ENCODE assay signal across 8 cellular contexts in the genomic region with DNA sequence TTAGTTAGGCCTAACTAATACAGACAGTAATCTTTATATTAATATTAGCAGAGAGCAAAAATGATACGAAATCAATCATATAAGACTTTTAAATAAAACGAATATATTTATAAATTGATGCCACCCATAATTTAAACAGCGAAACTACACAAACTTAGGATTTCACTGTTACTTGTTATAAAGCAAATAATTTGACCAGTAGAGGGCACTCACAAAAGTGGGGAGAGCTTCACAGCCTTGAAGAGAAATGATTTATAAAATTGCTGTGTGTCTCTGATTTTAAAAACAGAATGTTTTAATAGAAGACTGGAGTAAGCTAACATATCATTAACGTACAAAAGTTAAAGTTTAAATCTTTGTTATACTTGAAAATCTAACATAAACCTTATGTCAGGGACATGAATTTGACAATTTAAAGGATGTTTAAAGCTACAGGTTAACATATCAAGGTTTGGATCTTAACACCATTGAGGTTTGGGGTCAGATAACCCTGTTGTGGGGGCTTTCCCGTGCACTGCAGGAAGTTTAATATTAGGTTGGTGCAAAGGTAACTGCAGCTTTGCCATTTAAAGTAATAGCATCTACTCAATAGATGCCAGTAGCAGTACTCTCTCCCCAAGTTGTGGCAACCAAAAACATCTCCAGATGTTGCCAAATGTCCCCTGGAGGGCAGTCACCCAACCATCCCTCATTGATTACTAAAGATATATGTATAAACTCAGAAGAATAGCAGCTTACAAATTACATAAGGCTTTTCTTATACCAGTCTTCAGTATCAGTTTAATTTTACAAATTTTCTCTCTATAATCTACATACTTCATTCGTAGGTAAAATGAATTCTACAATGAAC. TPM values are rescaled to one million over a fixed set of nuclear protein-coding genes. Genes with fewer than 3 reads are reported as not detected.
DNase-seq lines count a peak whose midpoint lies in the region; ATAC-seq and TF ChIP-seq lines count a peak whose summit lies in the region.

No MANE protein-coding gene starts in this region.

- H3K36me3 ChIP-seq in CD8-positive, alpha-beta T cell (ENCODE audit: insufficient read depth, low read length) = peaks cover 7% of the 10 kb centered on the region

- CTCF ChIA-PET in CD8-positive, alpha-beta T cell (lab: Charles Lee) = interaction anchor here (0.6 to 2.0 kb wide), 25 partner anchors 10 to 166 kb away, joined by 3 to 11 read pairs (median 4); partner anchors contain the start of gene KRAS
- CTCF ChIA-PET in activated CD8-positive, alpha-beta T cell treated with anti-CD3 and anti-CD28 coated beads for 36 hours (lab: Charles Lee) = interaction anchor here (0.7 to 2.4 kb wide), 42 partner anchors 8 to 1186 kb away, joined by 3 to 21 read pairs (median 4); partner anchors contain the start of genes DNAI7, ETFRF1 and KRAS

- peaks cover 65% of the 10 kb centered on the region for H3K4me1 Mint-ChIP-seq in CD8-positive, alpha-beta T cell (ENCODE audit: low read depth)
- H3K4me1 Mint-ChIP-seq in activated CD8-positive, alpha-beta T cell treated with anti-CD3 and anti-CD28 coated beads for 36 hours (ENCODE audit: low read depth) = peaks cover 56% of the 10 kb centered on the region
- H3K4me1 Mint-ChIP-seq in stimulated activated naive B cell treated with anti-CD40 and anti-IgM and Interleukin-4, amounts not matched to agents 10 μg/mL and 1 μg/mL and 100 μg/mL, for 72 hours = peaks cover 18 to 21% of the 10 kb centered on the region in 2 donors

- no peaks in the 10 kb centered on the region for H3K27me3 Mint-ChIP-seq in CD8-positive, alpha-beta T cell (ENCODE audit: low read depth)
- no peaks in the 10 kb centered on the region for H3K27me3 Mint-ChIP-seq in activated CD8-positive, alpha-beta T cell treated with anti-CD3 and anti-CD28 coated beads for 36 hours
- H3K27me3 Mint-ChIP-seq in stimulated activated naive B cell treated with anti-CD40 and anti-IgM and Interleukin-4, amounts not matched to agents 10 μg/mL and 1 μg/mL and 100 μg/mL, for 72 hours = no peaks in the 10 kb centered on the region

- peak overlapping the region; percentile 9 for H3K27ac ChIP-seq in CD8-positive, alpha-beta T cell (ENCODE audit: low read depth, low read length)

- intact Hi-C loops in CD8-positive, alpha-beta T cell (cut with DNase I, micrococcal nuclease) = loop anchor here (1.0 kb wide), 3 partner anchors 9 to 146 kb away; partner anchors contain the start of gene KRAS (in 2 of the 2)
- intact Hi-C loops in activated CD8-positive, alpha-beta T cell treated with anti-CD3 and anti-CD28 coated beads for 36 hours (cut with micrococcal nuclease) = loop anchor here (1.0 kb wide), 1 partner anchor 147 kb away; no protein-coding TSS in a partner anchor
- intact Hi-C loops in left cardiac atrium (cut with DNase I) = no loop called here

- no peak overlapping the region for H3K4me3 ChIP-seq in CD8-positive, alpha-beta T cell (ENCODE audit: low read depth, low read length)

- no peaks in the 10 kb centered on the region for H3K27me3 ChIP-seq in CD8-positive, alpha-beta T cell (ENCODE audit: insufficient read depth, low read length)

- H3K9me3 ChIP-seq in CD8-positive, alpha-beta T cell (ENCODE audit: low read length) = no peaks in the 10 kb centered on the region

- H3K27ac Mint-ChIP-seq in CD8-positive, alpha-beta T cell = peak overlapping the region; percentile 81
- H3K27ac Mint-ChIP-seq in activated CD8-positive, alpha-beta T cell treated with anti-CD3 and anti-CD28 coated beads for 36 hours = no peak overlapping the region
- H3K27ac Mint-ChIP-seq in stimulated activated naive B cell treated with anti-CD40 and anti-IgM and Interleukin-4, amounts not matched to agents 10 μg/mL and 1 μg/mL and 100 μg/mL, for 72 hours = no peak overlapping the region

- H3K9me3 Mint-ChIP-seq in CD8-positive, alpha-beta T cell = no peaks in the 10 kb centered on the region
- peaks cover 3% of the 10 kb centered on the region for H3K9me3 Mint-ChIP-seq in activated CD8-positive, alpha-beta T cell treated with anti-CD3 and anti-CD28 coated beads for 36 hours
- H3K9me3 Mint-ChIP-seq in stimulated activated naive B cell treated with anti-CD40 and anti-IgM and Interleukin-4, amounts not matched to agents 10 μg/mL and 1 μg/mL and 100 μg/mL, for 72 hours = peaks cover 0 to 2% of the 10 kb centered on the region in 2 donors

- H3K36me3 Mint-ChIP-seq in CD8-positive, alpha-beta T cell = peaks cover 63% of the 10 kb centered on the region
- H3K36me3 Mint-ChIP-seq in activated CD8-positive, alpha-beta T cell treated with anti-CD3 and anti-CD28 coated beads for 36 hours (ENCODE audit: low read depth) = peaks cover 42% of the 10 kb centered on the region
- peaks cover 33 to 49% of the 10 kb centered on the region in 2 donors for H3K36me3 Mint-ChIP-seq in stimulated activated naive B cell treated with anti-CD40 and anti-IgM and Interleukin-4, amounts not matched to agents 10 μg/mL and 1 μg/mL and 100 μg/mL, for 72 hours

- ATAC-seq in CD8-positive, alpha-beta T cell = peak; percentile 94
- ATAC-seq in GM18511 (IDR thresholded peaks at IDR 0.05; ENCODE audit: unreplicated experiment) (peak; percentile 62), left cardiac atrium (peak; percentile 34 to 61), GM18873 (IDR thresholded peaks at IDR 0.05; ENCODE audit: low FRiP score, unreplicated experiment) (no peak)
- ATAC-seq in activated CD8-positive, alpha-beta T cell treated with anti-CD3 and anti-CD28 coated beads for 36 hours = peak; percentile 90
- peak; percentile 69 to 77 for ATAC-seq in stimulated activated naive B cell treated with anti-CD40 and anti-IgM and Interleukin-4, amounts not matched to agents 10 μg/mL and 1 μg/mL and 100 μg/mL, for 72 hours (replicated peaks)

- POLR2A ChIA-PET in CD8-positive, alpha-beta T cell (lab: Charles Lee) = interaction anchor here (1.0 to 2.1 kb wide), 6 partner anchors 8 to 142 kb away, joined by 3 to 16 read pairs (median 6); partner anchors contain the start of gene KRAS
- POLR2A ChIA-PET in activated CD8-positive, alpha-beta T cell treated with anti-CD3 and anti-CD28 coated beads for 36 hours (lab: Charles Lee) = interaction anchor here (0.6 to 1.8 kb wide), 8 partner anchors 10 to 143 kb away, joined by 3 to 9 read pairs (median 3); partner anchors contain the start of gene KRAS

- H3K4me3 Mint-ChIP-seq in CD8-positive, alpha-beta T cell = no peak overlapping the region
- no peak overlapping the region for H3K4me3 Mint-ChIP-seq in activated CD8-positive, alpha-beta T cell treated with anti-CD3 and anti-CD28 coated beads for 36 hours
- H3K4me3 Mint-ChIP-seq in stimulated activated naive B cell treated with anti-CD40 and anti-IgM and Interleukin-4, amounts not matched to agents 10 μg/mL and 1 μg/mL and 100 μg/mL, for 72 hours = no peak overlapping the region

- peak in 5 of 7 experiments; percentile 6 to 66 (median 32) for DNase-seq in CD8-positive, alpha-beta T cell
- DNase-seq in LoVo (ENCODE audit: low spot score) (peak; percentile 54), left cardiac atrium (no peak)
- peak; percentile 65 for DNase-seq in activated CD8-positive, alpha-beta T cell treated with anti-CD3 and anti-CD28 coated beads for 36 hours
- DNase-seq in stimulated activated naive B cell treated with anti-CD40 and anti-IgM and Interleukin-4, amounts not matched to agents 10 μg/mL and 1 μg/mL and 100 μg/mL, for 72 hours = no peak
- DNase-seq in activated CD4-positive, alpha-beta T cell treated with anti-CD3 and anti-CD28 coated beads, Interleukin-2, amount 50 U/mL, for 4 hours = no peak

- peaks cover 9% of the 10 kb centered on the region for H3K4me1 ChIP-seq in CD8-positive, alpha-beta T cell (ENCODE audit: insufficient read depth, low read length)

- TF ChIP-seq CTCF in CD8-positive, alpha-beta T cell (IDR thresholded peaks at IDR 0.05) = peak; percentile 96
- peak; percentile 83 for TF ChIP-seq CTCF in activated CD8-positive, alpha-beta T cell treated with anti-CD3 and anti-CD28 coated beads for 36 hours (IDR thresholded peaks at IDR 0.05)

RNA-seq across cellular contexts. Expression of gene KRAS, which starts 9.3 kb away (rescaled TPM):
- 10 to 100 TPM; 47.1 to 49.3 TPM for total RNA-seq in CD8-positive, alpha-beta T cell
- total RNA-seq in activated CD8-positive, alpha-beta T cell treated with anti-CD3 and anti-CD28 coated beads for 36 hours = 10 to 100 TPM; 17.0 to 19.0 TPM
- 10 to 100 TPM; 12.3 to 14.9 TPM for total RNA-seq in left cardiac atrium

RNA-seq across cellular contexts. Expression of gene ETFRF1, which starts 46.4 kb away (rescaled TPM):
- total RNA-seq in CD8-positive, alpha-beta T cell = 10 to 100 TPM; 29.2 to 30.1 TPM
- total RNA-seq in activated CD8-positive, alpha-beta T cell treated with anti-CD3 and anti-CD28 coated beads for 36 hours = 10 to 100 TPM; 10.1 to 11.0 TPM
- 10 to 100 TPM; 41.0 to 45.0 TPM for total RNA-seq in left cardiac atrium

RNA-seq across cellular contexts. Expression of gene DNAI7, which starts 46.4 kb away (rescaled TPM):
- total RNA-seq in CD8-positive, alpha-beta T cell = under 1 TPM; 0.16 to 0.53 TPM
- total RNA-seq in activated CD8-positive, alpha-beta T cell treated with anti-CD3 and anti-CD28 coated beads for 36 hours = not detected
- total RNA-seq in left cardiac atrium = 1 to 10 TPM in 1 of 2 donors, under 1 TPM in 1; 0.94 to 1.3 TPM

Comparison
In these comparisons a context has a peak if more than half of its experiments do, and no peak if none do; other contexts are left out.
1. DNase-seq: peak in CD8-positive, alpha-beta T cell (5 of 7), LoVo (single experiment) and activated CD8-positive, alpha-beta T cell treated with anti-CD3 and anti-CD28 coated beads for 36 hours (single experiment); none in left cardiac atrium (single experiment), stimulated activated naive B cell treated with anti-CD40 and anti-IgM and Interleukin-4, amounts not matched to agents 10 μg/mL and 1 μg/mL and 100 μg/mL, for 72 hours (single experiment) and activated CD4-positive, alpha-beta T cell treated with anti-CD3 and anti-CD28 coated beads, Interleukin-2, amount 50 U/mL, for 4 hours (0 of 2).
2. intact Hi-C loops: an anchor here in CD8-positive, alpha-beta T cell (1.0 kb wide) and activated CD8-positive, alpha-beta T cell treated with anti-CD3 and anti-CD28 coated beads for 36 hours (1.0 kb wide); none called in left cardiac atrium.